1 cellular context compared by ENCODE assay signal in the genomic region with DNA sequence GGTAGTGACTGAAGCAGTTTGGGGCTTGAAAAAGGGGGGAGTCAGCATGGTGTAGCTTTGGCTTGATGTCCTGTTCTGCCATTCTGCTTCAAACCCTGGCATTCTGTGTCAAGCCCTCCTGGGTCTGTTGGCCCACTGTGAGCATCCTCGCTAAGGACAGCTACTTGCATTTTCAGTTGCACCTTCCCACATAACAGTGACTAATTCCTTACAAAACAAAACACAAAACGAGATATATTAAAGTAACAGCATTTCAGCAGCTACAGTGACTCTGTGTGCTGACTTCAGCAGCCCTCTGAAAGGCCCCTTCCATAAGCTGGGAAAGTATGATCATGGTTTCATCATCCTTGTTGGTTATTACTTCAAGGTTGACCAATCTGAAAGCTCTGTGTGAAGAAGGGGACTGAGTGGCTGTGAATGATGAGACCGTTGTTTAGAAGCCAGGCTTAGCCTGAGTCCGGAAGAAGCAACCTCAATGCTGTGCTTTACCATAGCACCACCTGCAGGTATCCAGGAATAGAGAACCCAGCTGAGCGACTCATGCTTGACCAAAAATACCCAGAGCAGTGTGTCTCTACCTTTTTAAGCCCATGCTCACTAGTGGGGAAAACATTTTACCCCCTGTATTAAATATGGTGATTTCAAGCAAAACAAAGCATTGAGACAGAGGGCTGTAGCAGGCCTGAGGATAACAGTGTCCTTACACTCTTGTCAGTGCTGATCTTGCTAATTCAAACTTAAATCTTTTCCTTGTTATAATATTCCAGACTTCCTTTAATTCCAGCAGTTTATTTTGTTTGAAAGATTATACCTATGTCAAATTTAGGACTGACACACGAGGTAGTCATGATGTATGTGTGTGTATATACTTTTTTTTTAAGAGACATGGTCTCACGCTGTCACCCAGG.
TF ChIP-seq lines count a peak whose summit lies in the region.

No MANE protein-coding gene starts in this region.

TF ChIP-seq in GM12878, 131 proteins besides CTCF, POLR2A, EP300 and RAD21 (continued from another document):
- TF ChIP-seq, protein P1, sequence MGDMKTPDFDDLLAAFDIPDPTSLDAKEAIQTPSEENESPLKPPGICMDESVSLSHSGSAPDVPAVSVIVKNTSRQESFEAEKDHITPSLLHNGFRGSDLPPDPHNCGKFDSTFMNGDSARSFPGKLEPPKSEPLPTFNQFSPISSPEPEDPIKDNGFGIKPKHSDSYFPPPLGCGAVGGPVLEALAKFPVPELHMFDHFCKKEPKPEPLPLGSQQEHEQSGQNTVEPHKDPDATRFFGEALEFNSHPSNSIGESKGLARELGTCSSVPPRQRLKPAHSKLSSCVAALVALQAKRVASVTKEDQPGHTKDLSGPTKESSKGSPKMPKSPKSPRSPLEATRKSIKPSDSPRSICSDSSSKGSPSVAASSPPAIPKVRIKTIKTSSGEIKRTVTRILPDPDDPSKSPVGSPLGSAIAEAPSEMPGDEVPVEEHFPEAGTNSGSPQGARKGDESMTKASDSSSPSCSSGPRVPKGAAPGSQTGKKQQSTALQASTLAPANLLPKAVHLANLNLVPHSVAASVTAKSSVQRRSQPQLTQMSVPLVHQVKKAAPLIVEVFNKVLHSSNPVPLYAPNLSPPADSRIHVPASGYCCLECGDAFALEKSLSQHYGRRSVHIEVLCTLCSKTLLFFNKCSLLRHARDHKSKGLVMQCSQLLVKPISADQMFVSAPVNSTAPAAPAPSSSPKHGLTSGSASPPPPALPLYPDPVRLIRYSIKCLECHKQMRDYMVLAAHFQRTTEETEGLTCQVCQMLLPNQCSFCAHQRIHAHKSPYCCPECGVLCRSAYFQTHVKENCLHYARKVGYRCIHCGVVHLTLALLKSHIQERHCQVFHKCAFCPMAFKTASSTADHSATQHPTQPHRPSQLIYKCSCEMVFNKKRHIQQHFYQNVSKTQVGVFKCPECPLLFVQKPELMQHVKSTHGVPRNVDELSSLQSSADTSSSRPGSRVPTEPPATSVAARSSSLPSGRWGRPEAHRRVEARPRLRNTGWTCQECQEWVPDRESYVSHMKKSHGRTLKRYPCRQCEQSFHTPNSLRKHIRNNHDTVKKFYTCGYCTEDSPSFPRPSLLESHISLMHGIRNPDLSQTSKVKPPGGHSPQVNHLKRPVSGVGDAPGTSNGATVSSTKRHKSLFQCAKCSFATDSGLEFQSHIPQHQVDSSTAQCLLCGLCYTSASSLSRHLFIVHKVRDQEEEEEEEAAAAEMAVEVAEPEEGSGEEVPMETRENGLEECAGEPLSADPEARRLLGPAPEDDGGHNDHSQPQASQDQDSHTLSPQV (IDR thresholded peaks at IDR 0.05) = no peak
- TF ChIP-seq SREBF1 (IDR thresholded peaks at IDR 0.05; ENCODE audit: low read length) = no peak
- TF ChIP-seq PAX5 (IDR thresholded peaks at IDR 0.05; ENCODE audit: borderline replicate concordance, low read depth, low read length) = peak; percentile 66; the same call in 1 of the 2 replicates
- 0 out of 2 replicates have a peak, but pooled peaks have one; percentile 25 for TF ChIP-seq CREB1 (IDR thresholded peaks at IDR 0.05; ENCODE audit: low read depth)
- TF ChIP-seq NR2C2 (IDR thresholded peaks at IDR 0.05; ENCODE audit: borderline replicate concordance, control insufficient read depth, insufficient read length, low read depth) = no peak
- peak; percentile 93; the same call in 1 of the 2 replicates for TF ChIP-seq WRNIP1 (IDR thresholded peaks at IDR 0.05; ENCODE audit: borderline replicate concordance, low read depth, low read length)
TF ChIP-seq in GM12878: peak in this region for 7.
